In genomic region chr5:23352437-23352836, GRCh38 we compare ENCODE assay signal across 10 cellular contexts.
DNase-seq lines count a peak whose midpoint lies in the region; ATAC-seq and TF ChIP-seq lines count a peak whose summit lies in the region.
"Had no signal": no experiment of that assay in that cellular context is flagged by ENCODE, and none has a peak within 500 bp of the region (broad histone marks: within the 10 kb centered on the region; RNA-seq: fewer than 3 reads in every experiment).

No MANE protein-coding gene starts in this region.

- H3K4me3 Mint-ChIP-seq in CD8-positive, alpha-beta memory T cell: no peak overlapping the region

- DNase-seq in Caki2 (ENCODE audit: low read depth) (peak; percentile 8), SK-MEL-5 (ENCODE audit: low read depth, low spot score) (peak; percentile 85), iPS DF 4.7 (ENCODE audit: extremely low read depth, low spot score) (peak; percentile 53), iPS-NIHi7 (ENCODE audit: extremely low spot score) (no peak), HCEC 1CT (no peak)
- no peak for DNase-seq in CD8-positive, alpha-beta memory T cell
- DNase-seq: H7 had no signal

- no peak for ATAC-seq in GM19328 (IDR thresholded peaks at IDR 0.05; ENCODE audit: unreplicated experiment)

- no peaks in the 10 kb centered on the region for H3K36me3 Mint-ChIP-seq in CD8-positive, alpha-beta memory T cell

- in situ Hi-C loops in Caki2 (cut with HindIII; ENCODE audit: low pct_unique_long_range_greater_than_20kb, low sequenced_read_pairs) (no loop called here), SK-MEL-5 (cut with HindIII; ENCODE audit: low pct_unique_long_range_greater_than_20kb, low sequenced_read_pairs) (no loop called here)

- H3K4me1 ChIP-seq in CD8-positive, alpha-beta memory T cell (ENCODE audit: insufficient read depth, low read length): no peaks in the 10 kb centered on the region
- H3K4me1 ChIP-seq: ascending aorta had no signal

- no peaks in the 10 kb centered on the region for H3K27me3 ChIP-seq in CD8-positive, alpha-beta memory T cell (ENCODE audit: insufficient read depth, low read length, poor library complexity, severe bottlenecking)
- H3K27me3 ChIP-seq: ascending aorta had no signal

- peak; percentile 48 for TF ChIP-seq CTCF in LNCAP (IDR thresholded peaks at IDR 0.05)

- CTCF ChIA-PET in CD8-positive, alpha-beta memory T cell (lab: Charles Lee): no interaction called here

- no peaks in the 10 kb centered on the region for H3K27me3 Mint-ChIP-seq in CD8-positive, alpha-beta memory T cell

- H3K36me3 ChIP-seq in CD8-positive, alpha-beta memory T cell (ENCODE audit: insufficient read depth, low read length): no peaks in the 10 kb centered on the region
- H3K36me3 ChIP-seq: ascending aorta had no signal

- no peak overlapping the region for H3K27ac Mint-ChIP-seq in CD8-positive, alpha-beta memory T cell

- H3K4me3 ChIP-seq in CD8-positive, alpha-beta memory T cell (ENCODE audit: low read length): no peak overlapping the region
- H3K4me3 ChIP-seq: ascending aorta had no signal

- peaks cover 4% of the 10 kb centered on the region for H3K9me3 ChIP-seq in CD8-positive, alpha-beta memory T cell (ENCODE audit: low read length)
- H3K9me3 ChIP-seq: ascending aorta had no signal

- peaks cover 0 to 28% (median 7%) of the 10 kb centered on the region in 5 donors for H3K9me3 Mint-ChIP-seq in CD8-positive, alpha-beta memory T cell

- H3K4me1 Mint-ChIP-seq in CD8-positive, alpha-beta memory T cell: no peaks in the 10 kb centered on the region

- POLR2A ChIA-PET in CD8-positive, alpha-beta memory T cell (lab: Charles Lee): no interaction called here

- no peak overlapping the region for H3K27ac ChIP-seq in CD8-positive, alpha-beta memory T cell (ENCODE audit: low read depth, low read length)
- H3K27ac ChIP-seq: ascending aorta had no signal

Comparison
In these comparisons a context has a peak if more than half of its experiments do, and no peak if none do; other contexts are left out.
1. DNase-seq: peak in Caki2 (single experiment), SK-MEL-5 (single experiment) and iPS DF 4.7 (single experiment); none in iPS-NIHi7 (single experiment), CD8-positive, alpha-beta memory T cell (0 of 5) and HCEC 1CT (single experiment).